ENCODE assay signal across 1 cellular context in the genomic region with DNA sequence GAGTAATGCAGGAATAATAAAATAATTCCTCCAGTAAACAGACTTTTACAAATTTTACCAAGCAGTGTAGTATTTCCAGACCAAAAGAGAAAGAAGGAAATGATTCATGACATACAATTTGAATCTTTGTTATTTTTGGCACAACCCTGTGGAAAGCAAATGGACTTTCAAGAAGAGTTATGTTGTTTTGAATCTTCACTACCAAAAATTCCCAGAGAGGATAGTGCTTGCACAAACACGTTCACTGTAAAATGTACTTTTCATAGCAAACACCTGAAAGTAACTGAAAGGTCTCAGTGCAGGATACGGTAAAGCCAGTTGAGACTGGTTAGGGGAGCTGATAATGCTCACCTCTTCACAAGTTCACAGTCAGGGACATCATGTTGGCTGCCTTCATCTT.
TF ChIP-seq lines count a peak whose summit lies in the region.

No MANE protein-coding gene starts in this region.

TF ChIP-seq in HEK293, 187 proteins besides CTCF, POLR2A, EP300 and RAD21 (continued from another document):
- TF ChIP-seq, protein P1, sequence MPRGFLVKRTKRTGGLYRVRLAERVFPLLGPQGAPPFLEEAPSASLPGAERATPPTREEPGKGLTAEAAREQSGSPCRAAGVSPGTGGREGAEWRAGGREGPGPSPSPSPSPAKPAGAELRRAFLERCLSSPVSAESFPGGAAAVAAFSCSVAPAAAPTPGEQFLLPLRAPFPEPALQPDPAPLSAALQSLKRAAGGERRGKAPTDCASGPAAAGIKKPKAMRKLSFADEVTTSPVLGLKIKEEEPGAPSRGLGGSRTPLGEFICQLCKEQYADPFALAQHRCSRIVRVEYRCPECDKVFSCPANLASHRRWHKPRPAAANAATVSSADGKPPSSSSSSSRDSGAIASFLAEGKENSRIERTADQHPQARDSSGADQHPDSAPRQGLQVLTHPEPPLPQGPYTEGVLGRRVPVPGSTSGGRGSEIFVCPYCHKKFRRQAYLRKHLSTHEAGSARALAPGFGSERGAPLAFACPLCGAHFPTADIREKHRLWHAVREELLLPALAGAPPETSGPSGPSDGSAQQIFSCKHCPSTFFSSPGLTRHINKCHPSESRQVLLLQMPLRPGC (tag by site-specific recombination; IDR thresholded peaks at IDR 0.05) = peak; percentile 77
- no peak for TF ChIP-seq ZNF623 (tag by site-specific recombination; IDR thresholded peaks at IDR 0.05)
- TF ChIP-seq, protein P2, sequence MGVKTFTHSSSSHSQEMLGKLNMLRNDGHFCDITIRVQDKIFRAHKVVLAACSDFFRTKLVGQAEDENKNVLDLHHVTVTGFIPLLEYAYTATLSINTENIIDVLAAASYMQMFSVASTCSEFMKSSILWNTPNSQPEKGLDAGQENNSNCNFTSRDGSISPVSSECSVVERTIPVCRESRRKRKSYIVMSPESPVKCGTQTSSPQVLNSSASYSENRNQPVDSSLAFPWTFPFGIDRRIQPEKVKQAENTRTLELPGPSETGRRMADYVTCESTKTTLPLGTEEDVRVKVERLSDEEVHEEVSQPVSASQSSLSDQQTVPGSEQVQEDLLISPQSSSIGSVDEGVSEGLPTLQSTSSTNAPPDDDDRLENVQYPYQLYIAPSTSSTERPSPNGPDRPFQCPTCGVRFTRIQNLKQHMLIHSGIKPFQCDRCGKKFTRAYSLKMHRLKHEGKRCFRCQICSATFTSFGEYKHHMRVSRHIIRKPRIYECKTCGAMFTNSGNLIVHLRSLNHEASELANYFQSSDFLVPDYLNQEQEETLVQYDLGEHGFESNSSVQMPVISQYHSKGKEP (tag by site-specific recombination; IDR thresholded peaks at IDR 0.05) = 0 out of 2 replicates have a peak, but pooled peaks have one; percentile 42
- peak; percentile 37; the same call in 1 of the 2 replicates for TF ChIP-seq ZSCAN30 (tag by site-specific recombination; IDR thresholded peaks at IDR 0.05)
- peak; percentile 92 for TF ChIP-seq ZNF366 (tag by site-specific recombination; conservative IDR thresholded peaks at IDR 0.05)
- TF ChIP-seq ZNF324 (tag by site-specific recombination; IDR thresholded peaks at IDR 0.05) = no peak
- peak; percentile 79 for TF ChIP-seq OSR2 (tag by site-specific recombination; IDR thresholded peaks at IDR 0.05)
- TF ChIP-seq YY1 (tag by site-specific recombination; IDR thresholded peaks at IDR 0.05) = no peak
- no peak for TF ChIP-seq GLI4 (tag by site-specific recombination; IDR thresholded peaks at IDR 0.05)
- TF ChIP-seq ZNF223 (tag by site-specific recombination; IDR thresholded peaks at IDR 0.05) = no peak
- 0 out of 2 replicates have a peak, but pooled peaks have one; percentile 34 for TF ChIP-seq SP3 (tag by site-specific recombination; IDR thresholded peaks at IDR 0.05)
- peak; percentile 71 for TF ChIP-seq KLF8 (tag by site-specific recombination; IDR thresholded peaks at IDR 0.05)
- no peak; the same call in 1 of the 2 replicates for TF ChIP-seq HIC1 (tag by site-specific recombination; IDR thresholded peaks at IDR 0.05)
- TF ChIP-seq KLF10 (tag by site-specific recombination; IDR thresholded peaks at IDR 0.05) = 0 out of 2 replicates have a peak, but pooled peaks have one; percentile 20
- peak; percentile 92 for TF ChIP-seq PRDM1 (tag by site-specific recombination; IDR thresholded peaks at IDR 0.05)
- TF ChIP-seq ZNF561 (tag by site-specific recombination; IDR thresholded peaks at IDR 0.05; ENCODE audit: borderline replicate concordance) = peak; percentile 64; the same call in 1 of the 2 replicates
- TF ChIP-seq ZBTB17 (tag by site-specific recombination; IDR thresholded peaks at IDR 0.05) = peak; percentile 48; the same call in 1 of the 2 replicates
- peak; percentile 83 for TF ChIP-seq TSHZ1 (tag by site-specific recombination; IDR thresholded peaks at IDR 0.05; ENCODE audit: borderline replicate concordance)
- no peak for TF ChIP-seq GLIS1 (tag by site-specific recombination; IDR thresholded peaks at IDR 0.05)
- no peak for TF ChIP-seq YY2 (tag by site-specific recombination; IDR thresholded peaks at IDR 0.05)
- peak; percentile 55 for TF ChIP-seq ZNF660 (tag by site-specific recombination; IDR thresholded peaks at IDR 0.05)
- no peak for TF ChIP-seq ZNF639 (tag by site-specific recombination; IDR thresholded peaks at IDR 0.05)
- peak; percentile 97 for TF ChIP-seq ZNF146 (tag by site-specific recombination; IDR thresholded peaks at IDR 0.05)
- peak; percentile 51; the same call in 1 of the 2 replicates for TF ChIP-seq ZNF843 (tag by site-specific recombination; IDR thresholded peaks at IDR 0.05)
- no peak for TF ChIP-seq ZNF785 (tag by site-specific recombination; IDR thresholded peaks at IDR 0.05)
- TF ChIP-seq ZEB2 (tag by site-specific recombination; IDR thresholded peaks at IDR 0.05) = peak; percentile 81; the same call in 1 of the 2 replicates
- TF ChIP-seq ZFHX2 (tag by site-specific recombination; conservative IDR thresholded peaks at IDR 0.05) = no peak
- 0 out of 2 replicates have a peak, but pooled peaks have one; percentile 46 for TF ChIP-seq ZNF626 (tag by site-specific recombination; IDR thresholded peaks at IDR 0.05)
- peak; percentile 76 for TF ChIP-seq WT1 (tag by site-specific recombination; IDR thresholded peaks at IDR 0.05)
- TF ChIP-seq SP7 (tag by site-specific recombination; IDR thresholded peaks at IDR 0.05) = peak; percentile 67
- TF ChIP-seq MZF1 (tag by site-specific recombination; IDR thresholded peaks at IDR 0.05; ENCODE audit: borderline replicate concordance) = peak; percentile 30; the same call in 1 of the 2 replicates
- TF ChIP-seq, protein P3, sequence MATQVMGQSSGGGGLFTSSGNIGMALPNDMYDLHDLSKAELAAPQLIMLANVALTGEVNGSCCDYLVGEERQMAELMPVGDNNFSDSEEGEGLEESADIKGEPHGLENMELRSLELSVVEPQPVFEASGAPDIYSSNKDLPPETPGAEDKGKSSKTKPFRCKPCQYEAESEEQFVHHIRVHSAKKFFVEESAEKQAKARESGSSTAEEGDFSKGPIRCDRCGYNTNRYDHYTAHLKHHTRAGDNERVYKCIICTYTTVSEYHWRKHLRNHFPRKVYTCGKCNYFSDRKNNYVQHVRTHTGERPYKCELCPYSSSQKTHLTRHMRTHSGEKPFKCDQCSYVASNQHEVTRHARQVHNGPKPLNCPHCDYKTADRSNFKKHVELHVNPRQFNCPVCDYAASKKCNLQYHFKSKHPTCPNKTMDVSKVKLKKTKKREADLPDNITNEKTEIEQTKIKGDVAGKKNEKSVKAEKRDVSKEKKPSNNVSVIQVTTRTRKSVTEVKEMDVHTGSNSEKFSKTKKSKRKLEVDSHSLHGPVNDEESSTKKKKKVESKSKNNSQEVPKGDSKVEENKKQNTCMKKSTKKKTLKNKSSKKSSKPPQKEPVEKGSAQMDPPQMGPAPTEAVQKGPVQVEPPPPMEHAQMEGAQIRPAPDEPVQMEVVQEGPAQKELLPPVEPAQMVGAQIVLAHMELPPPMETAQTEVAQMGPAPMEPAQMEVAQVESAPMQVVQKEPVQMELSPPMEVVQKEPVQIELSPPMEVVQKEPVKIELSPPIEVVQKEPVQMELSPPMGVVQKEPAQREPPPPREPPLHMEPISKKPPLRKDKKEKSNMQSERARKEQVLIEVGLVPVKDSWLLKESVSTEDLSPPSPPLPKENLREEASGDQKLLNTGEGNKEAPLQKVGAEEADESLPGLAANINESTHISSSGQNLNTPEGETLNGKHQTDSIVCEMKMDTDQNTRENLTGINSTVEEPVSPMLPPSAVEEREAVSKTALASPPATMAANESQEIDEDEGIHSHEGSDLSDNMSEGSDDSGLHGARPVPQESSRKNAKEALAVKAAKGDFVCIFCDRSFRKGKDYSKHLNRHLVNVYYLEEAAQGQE (tag by site-specific recombination; IDR thresholded peaks at IDR 0.05) = 0 out of 2 replicates have a peak, but pooled peaks have one; percentile 14
- TF ChIP-seq ZNF510 (tag by site-specific recombination; IDR thresholded peaks at IDR 0.05; ENCODE audit: insufficient replicate concordance) = no peak
- peak; percentile 87 for TF ChIP-seq BCL11A (tag by site-specific recombination; IDR thresholded peaks at IDR 0.05; ENCODE audit: low read depth)
TF ChIP-seq in HEK293: peak in this region for 32.
